In genomic region chr22:36422287-36423014, GRCh38 we compare ENCODE assay signal across 29 cellular contexts. TPM values are rescaled to one million over a fixed set of nuclear protein-coding genes. Genes with fewer than 3 reads are reported as not detected.
DNase-seq lines count a peak whose midpoint lies in the region; ATAC-seq and TF ChIP-seq lines count a peak whose summit lies in the region.
"Had no signal": no experiment of that assay in that cellular context is flagged by ENCODE, and none has a peak within 500 bp of the region (broad histone marks: within the 10 kb centered on the region; RNA-seq: fewer than 3 reads in every experiment).

No MANE protein-coding gene starts in this region.

- H3K36me3 ChIP-seq in OCI-LY7 (ENCODE audit: insufficient read depth, low read length) = no peaks in the 10 kb centered on the region
- no peaks in the 10 kb centered on the region for H3K36me3 ChIP-seq in mesenchymal stem cell (ENCODE audit: control insufficient read depth in 1 of 2, insufficient read depth in 2 of 2, low read depth in 1 of 2, low read length in 2 of 2)
- H3K36me3 ChIP-seq: right lobe of liver, SJSA1, transverse colon had no signal

- H3K23ac ChIP-seq in mesenchymal stem cell (ENCODE audit: low read length in 2 of 2) = no peak overlapping the region

- POLR2A ChIA-PET in activated CD4-positive, alpha-beta T cell treated with anti-CD3 and anti-CD28 coated beads, Interleukin-2, amount 10 ng/mL, durations not matched to agents 7 days and 5 days (lab: Charles Lee) = no interaction called here
- POLR2A ChIA-PET in OCI-LY7 (lab: Charles Lee) = interaction anchor here (0.6 kb wide), 1 partner anchor 9 kb away, joined by 7 read pairs; no protein-coding TSS in a partner anchor

- 90% methylated on average over 14 of the region's 14 CpGs for WGBS in mesenchymal stem cell

- H3K4ac ChIP-seq in mesenchymal stem cell (ENCODE audit: low read depth in 1 of 2, low read length in 2 of 2) = peak overlapping the region; percentile 39 to 90

- H4K8ac ChIP-seq in mesenchymal stem cell (ENCODE audit: low read length) = peak overlapping the region; percentile 70

- no peaks in the 10 kb centered on the region for H3K79me1 ChIP-seq in mesenchymal stem cell (replicated peaks; ENCODE audit: low read length, poor library complexity, severe bottlenecking)

- H3K27me3 Mint-ChIP-seq in activated CD4-positive, alpha-beta T cell treated with anti-CD3 and anti-CD28 coated beads, Interleukin-2, amount 10 ng/mL, durations not matched to agents 7 days and 5 days = no peaks in the 10 kb centered on the region
- H3K27me3 Mint-ChIP-seq in activated CD4-positive, alpha-beta T cell treated with anti-CD3 and anti-CD28 coated beads, Interleukin-2, amount 10 ng/mL, durations not matched to agents 24 days and 14 days = no peaks in the 10 kb centered on the region
- H3K27me3 Mint-ChIP-seq: activated naive CD8-positive, alpha-beta T cell; activated T-cell treated with anti-CD3 and anti-CD28 coated beads, Interleukin-2, amount 50 U/mL, for 24 hours had no signal

- no peak for ATAC-seq in GM19397 (IDR thresholded peaks at IDR 0.05; ENCODE audit: unreplicated experiment)
- no peak for ATAC-seq in GM21381 (IDR thresholded peaks at IDR 0.05; ENCODE audit: unreplicated experiment)
- ATAC-seq: left colon had no signal

- H2BK120ac ChIP-seq in mesenchymal stem cell (ENCODE audit: low read depth, low read length) = peak overlapping the region; percentile 92

- DNase-seq in activated CD4-positive, alpha-beta T cell treated with anti-CD3 and anti-CD28 coated beads, Interleukin-2, amount 10 ng/mL, durations not matched to agents 7 days and 5 days = no peak
- DNase-seq in activated CD4-positive, alpha-beta T cell treated with anti-CD3 and anti-CD28 coated beads, Interleukin-2, amount 10 ng/mL, durations not matched to agents 24 days and 14 days = no peak
- DNase-seq in OCI-LY7 (ENCODE audit: low spot score) = no peak
- DNase-seq in mesenchymal stem cell = no peak
- no peak for DNase-seq in KG1 (lab: John Stamatoyannopoulos, UW)
- DNase-seq in putamen (ENCODE audit: low spot score) = no peak
- DNase-seq: activated effector memory CD4-positive, alpha-beta T cell treated with anti-CD3 and anti-CD28 coated beads, Interleukin-2, amount 50 U/mL, for 16 hours; activated T-cell treated with anti-CD3 and anti-CD28 coated beads, Interleukin-2, amount 50 U/mL, for 24 hours; Calu3; DMS79 treated with DMSO at 0.1 percent for 48 hours; effector memory CD4-positive, alpha-beta T cell; left colon; mammary epithelial cell; NCI-H1417 treated with DMSO at 0.1 percent for 48 hours; NCI-H2107; NCI-H345; NCI-H748 treated with DMSO at 0.1 percent for 48 hours; right lobe of liver; stimulated activated CD4-positive, alpha-beta T cell treated with anti-CD3 and anti-CD28 coated beads, Interleukin-2, amount 100 ng/mL, for 48 hours; T1000; transverse colon had no signal

- intact Hi-C loops in activated CD4-positive, alpha-beta T cell treated with anti-CD3 and anti-CD28 coated beads, Interleukin-2, amount 10 ng/mL, durations not matched to agents 24 days and 14 days (cut with micrococcal nuclease) = no loop called here
- intact Hi-C loops in OCI-LY7 (cut with micrococcal nuclease; ENCODE audit: unreplicated experiment) = no loop called here

- H2BK5ac ChIP-seq in mesenchymal stem cell (ENCODE audit: low read depth, low read length, poor library complexity, severe bottlenecking) = no peak overlapping the region

- H3K27me3 ChIP-seq in mesenchymal stem cell (ENCODE audit: control insufficient read depth in 1 of 2, insufficient read depth in 1 of 2, low read length in 2 of 2) = no peaks in the 10 kb centered on the region
- H3K27me3 ChIP-seq: right lobe of liver, SJSA1, transverse colon had no signal

- CTCF ChIA-PET in activated CD4-positive, alpha-beta T cell treated with anti-CD3 and anti-CD28 coated beads, Interleukin-2, amount 10 ng/mL, durations not matched to agents 7 days and 5 days (lab: Charles Lee) = interaction anchor here (0.6 to 1.4 kb wide), 4 partner anchors 9 to 259 kb away, joined by 3 to 4 read pairs (median 3); no protein-coding TSS in a partner anchor
- CTCF ChIA-PET in OCI-LY7 (lab: Charles Lee; ENCODE audit: unreplicated experiment) = no interaction called here

- no peak overlapping the region for H3K4me2 ChIP-seq in OCI-LY7 (ENCODE audit: low read length)
- no peak overlapping the region for H3K4me2 ChIP-seq in mesenchymal stem cell (ENCODE audit: low read length, poor library complexity, severe bottlenecking)
- H3K4me2 ChIP-seq: KMS-11 had no signal

- no peaks in the 10 kb centered on the region for H3K9me3 Mint-ChIP-seq in activated CD4-positive, alpha-beta T cell treated with anti-CD3 and anti-CD28 coated beads, Interleukin-2, amount 10 ng/mL, durations not matched to agents 7 days and 5 days
- no peaks in the 10 kb centered on the region for H3K9me3 Mint-ChIP-seq in activated CD4-positive, alpha-beta T cell treated with anti-CD3 and anti-CD28 coated beads, Interleukin-2, amount 10 ng/mL, durations not matched to agents 24 days and 14 days
- H3K9me3 Mint-ChIP-seq: activated T-cell treated with anti-CD3 and anti-CD28 coated beads, Interleukin-2, amount 50 U/mL, for 24 hours had no signal

- no peaks in the 10 kb centered on the region for H3K79me2 ChIP-seq in OCI-LY7 (ENCODE audit: insufficient read depth, low read depth, low read length)

- no peak overlapping the region for H3K27ac ChIP-seq in OCI-LY7 (ENCODE audit: low read depth, low read length, poor library complexity, severe bottlenecking)
- H3K27ac ChIP-seq in mesenchymal stem cell (ENCODE audit: low read length, poor library complexity, severe bottlenecking) = no peak overlapping the region
- H3K27ac ChIP-seq: 22Rv1, epithelial cell of prostate, KMS-11, right lobe of liver, RWPE1 had no signal

- H3K27ac Mint-ChIP-seq in activated CD4-positive, alpha-beta T cell treated with anti-CD3 and anti-CD28 coated beads, Interleukin-2, amount 10 ng/mL, durations not matched to agents 7 days and 5 days = peak overlapping the region; percentile 25
- no peak overlapping the region for H3K27ac Mint-ChIP-seq in activated CD4-positive, alpha-beta T cell treated with anti-CD3 and anti-CD28 coated beads, Interleukin-2, amount 10 ng/mL, durations not matched to agents 24 days and 14 days
- H3K27ac Mint-ChIP-seq: activated naive CD8-positive, alpha-beta T cell; activated T-cell treated with anti-CD3 and anti-CD28 coated beads, Interleukin-2, amount 50 U/mL, for 24 hours had no signal

- H4K91ac ChIP-seq in mesenchymal stem cell (ENCODE audit: low read length) = peak overlapping the region; percentile 98

- peak overlapping the region; percentile 93 for H2BK15ac ChIP-seq in mesenchymal stem cell (ENCODE audit: low read depth, poor library complexity, severe bottlenecking)

- no peak overlapping the region for H3K4me3 ChIP-seq in OCI-LY7 (ENCODE audit: low read depth, low read length, poor library complexity, severe bottlenecking)
- H3K4me3 ChIP-seq in mesenchymal stem cell (ENCODE audit: insufficient read depth in 1 of 2, low read depth in 1 of 2, low read length in 2 of 2) = no peak overlapping the region
- H3K4me3 ChIP-seq: right lobe of liver, SJSA1, transverse colon had no signal

- H3K18ac ChIP-seq in mesenchymal stem cell (ENCODE audit: low read depth in 1 of 2, low read length in 2 of 2) = peak overlapping the region; percentile 90 to 94

- H2AFZ ChIP-seq in OCI-LY7 (ENCODE audit: low read length) = 0 out of 2 replicates have a peak overlapping the region, but pooled peaks have one; percentile 9
- H2AFZ ChIP-seq in mesenchymal stem cell (ENCODE audit: low read depth, low read length) = no peak overlapping the region

- H3K9me3 ChIP-seq in OCI-LY7 (ENCODE audit: low read length) (no peaks in the 10 kb centered on the region), mesenchymal stem cell (ENCODE audit: control insufficient read depth, low read length) (no peaks in the 10 kb centered on the region)
- H3K9me3 ChIP-seq: right lobe of liver, SJSA1, transverse colon had no signal

- H3K4me1 ChIP-seq in OCI-LY7 (ENCODE audit: insufficient read depth, low read length, poor library complexity, severe bottlenecking) (peaks cover 14% of the 10 kb centered on the region), mesenchymal stem cell (ENCODE audit: control insufficient read depth, insufficient read depth, low read depth, low read length) (peaks cover 19% of the 10 kb centered on the region)

- H2AK5ac ChIP-seq in mesenchymal stem cell (ENCODE audit: low read length, severe bottlenecking) = peak overlapping the region; percentile 23

- H3K4me1 Mint-ChIP-seq in activated CD4-positive, alpha-beta T cell treated with anti-CD3 and anti-CD28 coated beads, Interleukin-2, amount 10 ng/mL, durations not matched to agents 7 days and 5 days = peaks cover 57% of the 10 kb centered on the region
- H3K4me1 Mint-ChIP-seq in activated CD4-positive, alpha-beta T cell treated with anti-CD3 and anti-CD28 coated beads, Interleukin-2, amount 10 ng/mL, durations not matched to agents 24 days and 14 days = peaks cover 32% of the 10 kb centered on the region

- no peaks in the 10 kb centered on the region for H3K36me3 Mint-ChIP-seq in activated CD4-positive, alpha-beta T cell treated with anti-CD3 and anti-CD28 coated beads, Interleukin-2, amount 10 ng/mL, durations not matched to agents 7 days and 5 days (ENCODE audit: low read depth)
- no peaks in the 10 kb centered on the region for H3K36me3 Mint-ChIP-seq in activated CD4-positive, alpha-beta T cell treated with anti-CD3 and anti-CD28 coated beads, Interleukin-2, amount 10 ng/mL, durations not matched to agents 24 days and 14 days (ENCODE audit: low read depth)
- H3K36me3 Mint-ChIP-seq: activated naive CD8-positive, alpha-beta T cell had no signal

- no TSS peak for BruUV-seq in OCI-LY7 (replicated peaks; lab: Mats Ljungman, UMichigan)

- H4K20me1 ChIP-seq in OCI-LY7 (ENCODE audit: insufficient read depth, low read length) = no peaks in the 10 kb centered on the region

- peak overlapping the region in 1 of 2 experiments; percentile 37 for H3K14ac ChIP-seq in mesenchymal stem cell (ENCODE audit: low read length in 2 of 2)

- no peak for TF ChIP-seq CTCF in OCI-LY7 (conservative IDR thresholded peaks at IDR 0.05; ENCODE audit: low read length)

- peak overlapping the region; percentile 80 to 93 for H2BK12ac ChIP-seq in mesenchymal stem cell (ENCODE audit: low read length in 2 of 2)

- H3K4me3 Mint-ChIP-seq in activated CD4-positive, alpha-beta T cell treated with anti-CD3 and anti-CD28 coated beads, Interleukin-2, amount 10 ng/mL, durations not matched to agents 7 days and 5 days = no peak overlapping the region
- no peak overlapping the region for H3K4me3 Mint-ChIP-seq in activated CD4-positive, alpha-beta T cell treated with anti-CD3 and anti-CD28 coated beads, Interleukin-2, amount 10 ng/mL, durations not matched to agents 24 days and 14 days
- H3K4me3 Mint-ChIP-seq: activated naive CD8-positive, alpha-beta T cell; activated T-cell treated with anti-CD3 and anti-CD28 coated beads, Interleukin-2, amount 50 U/mL, for 24 hours had no signal

- H3K9ac ChIP-seq in mesenchymal stem cell (ENCODE audit: low read length) = no peak overlapping the region
- H3K9ac ChIP-seq: KMS-11 had no signal

- no peaks in the 10 kb centered on the region for H3K9me2 ChIP-seq in OCI-LY7 (ENCODE audit: insufficient read depth, low read length)

RNA-seq across cellular contexts. Expression of gene MYH9, which starts 34.7 kb away (rescaled TPM):
- total RNA-seq in activated CD4-positive, alpha-beta T cell treated with anti-CD3 and anti-CD28 coated beads, Interleukin-2, amount 10 ng/mL, durations not matched to agents 7 days and 5 days = 1,000 to 10,000 TPM in 1 of 2 experiments, 100 to 1,000 TPM in 1; 881 to 1,009 TPM
- total RNA-seq in activated CD4-positive, alpha-beta T cell treated with anti-CD3 and anti-CD28 coated beads, Interleukin-2, amount 10 ng/mL, durations not matched to agents 24 days and 14 days = 625 and 633 TPM in 2 replicates
- 112 and 133 TPM in 2 replicates for total RNA-seq in OCI-LY7 (2014; rRNA removed; shearing (Covaris generic))
- total RNA-seq in OCI-LY7 (2022) = 213 and 223 TPM in 2 replicates
- 369 TPM for polyA plus RNA-seq in mesenchymal stem cell (2013, experiment 1 of 2)
- 336 TPM for polyA plus RNA-seq in mesenchymal stem cell (2013, experiment 2 of 2)

RNA-seq across cellular contexts. Expression of gene TXN2, which starts 59.0 kb away (rescaled TPM):
- 10 to 100 TPM; 74.3 to 75.5 TPM for total RNA-seq in activated CD4-positive, alpha-beta T cell treated with anti-CD3 and anti-CD28 coated beads, Interleukin-2, amount 10 ng/mL, durations not matched to agents 7 days and 5 days
- 96.5 and 98.7 TPM in 2 replicates for total RNA-seq in activated CD4-positive, alpha-beta T cell treated with anti-CD3 and anti-CD28 coated beads, Interleukin-2, amount 10 ng/mL, durations not matched to agents 24 days and 14 days
- total RNA-seq in OCI-LY7 (2014; rRNA removed; shearing (Covaris generic)) = 32.0 and 33.4 TPM in 2 replicates
- total RNA-seq in OCI-LY7 (2022) = 94.2 and 106 TPM in 2 replicates
- 66.7 TPM for polyA plus RNA-seq in mesenchymal stem cell (2013, experiment 1 of 2)
- 65.6 TPM for polyA plus RNA-seq in mesenchymal stem cell (2013, experiment 2 of 2)
